Comparison of ENCODE assay signal across 28 cellular contexts in the genomic region with DNA sequence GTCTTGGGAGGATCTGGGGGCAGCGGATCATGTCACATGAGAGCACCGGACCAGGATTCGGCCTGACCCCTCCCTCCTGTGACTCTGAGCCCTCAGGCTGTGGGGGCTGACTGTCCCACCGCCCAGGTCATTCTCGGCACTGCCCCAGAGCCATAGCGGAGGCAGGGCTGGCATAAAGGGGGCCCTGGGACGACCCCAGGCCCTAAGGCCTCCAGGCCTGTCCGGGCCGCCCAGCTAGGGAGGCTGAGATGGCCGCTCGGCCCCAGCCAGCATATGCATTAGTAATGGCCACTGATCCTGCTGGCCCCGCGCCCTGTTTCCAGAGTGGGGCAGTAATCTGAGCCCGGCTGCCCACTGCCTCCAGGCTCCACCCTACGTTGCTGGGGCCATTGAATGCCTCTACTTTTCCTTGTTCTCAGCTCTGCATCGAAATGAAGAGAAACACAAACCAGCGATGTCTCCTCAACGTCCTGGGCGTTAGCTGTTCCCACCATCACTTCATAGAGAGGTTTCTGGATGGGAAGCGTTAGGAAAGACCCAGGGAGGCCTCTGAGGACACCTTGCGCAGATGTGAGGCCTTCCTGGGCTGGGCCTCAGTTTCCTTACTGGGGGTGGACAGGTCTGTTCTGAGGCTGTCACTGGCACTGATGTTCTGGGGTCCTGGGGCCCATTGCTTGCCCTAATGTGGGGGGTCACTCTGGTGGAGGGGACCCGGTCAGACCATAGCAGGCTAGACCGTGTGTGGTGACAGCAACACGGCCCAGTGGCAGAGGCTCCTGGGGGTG.
"Had no signal": no experiment of that assay in that cellular context is flagged by ENCODE, and none has a peak within 500 bp of the region (broad histone marks: within the 10 kb centered on the region; RNA-seq: fewer than 3 reads in every experiment).

No MANE protein-coding gene starts in this region.

- H3K36me3 ChIP-seq: cardiac muscle cell, left ventricle myocardium inferior, right lobe of liver, tibial artery, WERI-Rb-1 had no signal

- H3K4me1 Mint-ChIP-seq: activated CD4-positive, alpha-beta T cell treated with anti-CD3 and anti-CD28 coated beads, Interleukin-2, amount 10 ng/mL, durations not matched to agents 7 days and 5 days; activated CD8-positive, alpha-beta memory T cell treated with anti-CD3 and anti-CD28 coated beads, Interleukin-2, amount 10 ng/mL, durations not matched to agents 7 days and 5 days; activated naive CD8-positive, alpha-beta T cell treated with anti-CD3 and anti-CD28 coated beads, Interleukin-2, amount 50 U/mL, for 24 hours; immature natural killer cell; stimulated activated effector memory CD8-positive, alpha-beta T cell treated with anti-CD3 and anti-CD28 coated beads, Interleukin-12 subunit alpha, Interleukin-12 subunit beta, amount 100 ng/mL, for 72 hours; stimulated activated naive CD8-positive, alpha-beta T cell treated with anti-CD3 and anti-CD28 coated beads, Interleukin-15, amount 100 ng/mL, for 72 hours had no signal

- H3K27me3 ChIP-seq: body of pancreas, cardiac muscle cell, right lobe of liver had no signal

- H3K27me3 Mint-ChIP-seq: activated CD4-positive, alpha-beta T cell treated with anti-CD3 and anti-CD28 coated beads, Interleukin-2, amount 10 ng/mL, durations not matched to agents 7 days and 5 days; activated CD8-positive, alpha-beta T cell treated with anti-CD3 and anti-CD28 coated beads for 36 hours; stimulated activated naive CD8-positive, alpha-beta T cell treated with anti-CD3 and anti-CD28 coated beads, Interleukin-15, amount 100 ng/mL, for 72 hours had no signal

- H3K36me3 Mint-ChIP-seq: activated CD8-positive, alpha-beta memory T cell treated with anti-CD3 and anti-CD28 coated beads, Interleukin-2, amount 10 ng/mL, durations not matched to agents 7 days and 5 days; immature natural killer cell; natural killer cell treated with Interleukin-12 subunit alpha and Interleukin-12 subunit beta and Interleukin-15 and Interleukin-18, amount 100 ng/mL, for 72 hours; stimulated activated effector memory CD8-positive, alpha-beta T cell treated with anti-CD3 and anti-CD28 coated beads, Interleukin-12 subunit alpha, Interleukin-12 subunit beta, amount 100 ng/mL, for 72 hours had no signal

- H3K9ac ChIP-seq: parathyroid adenoma had no signal

- H3K27ac Mint-ChIP-seq: activated CD4-positive, alpha-beta T cell treated with anti-CD3 and anti-CD28 coated beads, Interleukin-2, amount 10 ng/mL, durations not matched to agents 7 days and 5 days; activated CD8-positive, alpha-beta memory T cell treated with anti-CD3 and anti-CD28 coated beads, Interleukin-2, amount 10 ng/mL, durations not matched to agents 7 days and 5 days; activated CD8-positive, alpha-beta T cell treated with anti-CD3 and anti-CD28 coated beads for 36 hours; activated naive CD8-positive, alpha-beta T cell treated with anti-CD3 and anti-CD28 coated beads, Interleukin-2, amount 50 U/mL, for 24 hours; dendritic cell treated with granulocyte-macrophage colony-stimulating factor and Interleukin-4, amounts not matched to agents 40 ng/mL and 50 ng/mL, for 4 days; immature natural killer cell; natural killer cell treated with Interleukin-12 subunit alpha and Interleukin-12 subunit beta and Interleukin-15 and Interleukin-18, amount 100 ng/mL, for 72 hours; stimulated activated effector memory CD8-positive, alpha-beta T cell treated with anti-CD3 and anti-CD28 coated beads, Interleukin-12 subunit alpha, Interleukin-12 subunit beta, amount 100 ng/mL, for 72 hours; stimulated activated naive CD8-positive, alpha-beta T cell treated with anti-CD3 and anti-CD28 coated beads, Interleukin-15, amount 100 ng/mL, for 72 hours; T-helper 2 cell treated with Interferon-gamma antibody and Interleukin-4, amounts not matched to agents 5 μg/mL and 100 μg/mL, for 36 hours had no signal

- H3K79me2 ChIP-seq: parathyroid adenoma had no signal

- H3K4me3 ChIP-seq: body of pancreas, cardiac muscle cell, left ventricle myocardium inferior, right lobe of liver, skin epidermis, tibial artery had no signal

- H3K9me3 Mint-ChIP-seq: activated CD4-positive, alpha-beta T cell treated with anti-CD3 and anti-CD28 coated beads, Interleukin-2, amount 10 ng/mL, durations not matched to agents 7 days and 5 days; activated CD8-positive, alpha-beta T cell treated with anti-CD3 and anti-CD28 coated beads for 36 hours; activated naive CD8-positive, alpha-beta T cell treated with anti-CD3 and anti-CD28 coated beads, Interleukin-2, amount 50 U/mL, for 24 hours; dendritic cell treated with granulocyte-macrophage colony-stimulating factor and Interleukin-4, amounts not matched to agents 40 ng/mL and 50 ng/mL, for 4 days; immature natural killer cell; natural killer cell treated with Interleukin-12 subunit alpha and Interleukin-12 subunit beta and Interleukin-15 and Interleukin-18, amount 100 ng/mL, for 72 hours; stimulated activated effector memory CD8-positive, alpha-beta T cell treated with anti-CD3 and anti-CD28 coated beads, Interleukin-12 subunit alpha, Interleukin-12 subunit beta, amount 100 ng/mL, for 72 hours; stimulated activated naive CD8-positive, alpha-beta T cell treated with anti-CD3 and anti-CD28 coated beads, Interleukin-15, amount 100 ng/mL, for 72 hours; T-helper 2 cell treated with Interferon-gamma antibody and Interleukin-4, amounts not matched to agents 5 μg/mL and 100 μg/mL, for 36 hours had no signal

- H2AFZ ChIP-seq: parathyroid adenoma had no signal

- H3K4me1 ChIP-seq: foreskin keratinocyte, parathyroid adenoma, right lobe of liver, tibial artery had no signal

- H3K9me3 ChIP-seq: body of pancreas, left ventricle myocardium inferior, right lobe of liver, tibial artery had no signal

- H3K4me3 Mint-ChIP-seq: activated CD4-positive, alpha-beta T cell treated with anti-CD3 and anti-CD28 coated beads, Interleukin-2, amount 10 ng/mL, durations not matched to agents 7 days and 5 days; activated CD8-positive, alpha-beta memory T cell treated with anti-CD3 and anti-CD28 coated beads, Interleukin-2, amount 10 ng/mL, durations not matched to agents 7 days and 5 days; activated CD8-positive, alpha-beta T cell treated with anti-CD3 and anti-CD28 coated beads for 36 hours; activated naive CD8-positive, alpha-beta T cell treated with anti-CD3 and anti-CD28 coated beads, Interleukin-2, amount 50 U/mL, for 24 hours; dendritic cell treated with granulocyte-macrophage colony-stimulating factor and Interleukin-4, amounts not matched to agents 40 ng/mL and 50 ng/mL, for 4 days; immature natural killer cell; natural killer cell treated with Interleukin-12 subunit alpha and Interleukin-12 subunit beta and Interleukin-15 and Interleukin-18, amount 100 ng/mL, for 72 hours; stimulated activated effector memory CD8-positive, alpha-beta T cell treated with anti-CD3 and anti-CD28 coated beads, Interleukin-12 subunit alpha, Interleukin-12 subunit beta, amount 100 ng/mL, for 72 hours; stimulated activated naive CD8-positive, alpha-beta T cell treated with anti-CD3 and anti-CD28 coated beads, Interleukin-15, amount 100 ng/mL, for 72 hours; T-helper 2 cell treated with Interferon-gamma antibody and Interleukin-4, amounts not matched to agents 5 μg/mL and 100 μg/mL, for 36 hours had no signal

- DNase-seq: activated CD4-positive, alpha-beta T cell treated with anti-CD3 and anti-CD28 coated beads, Interleukin-2, amount 10 ng/mL, durations not matched to agents 7 days and 5 days; activated CD4-positive, CD25-positive, alpha-beta regulatory T cell treated with anti-CD3 and anti-CD28 coated beads, Interleukin-2, amount 50 U/mL, for 72 hours; activated CD8-positive, alpha-beta memory T cell treated with anti-CD3 and anti-CD28 coated beads, Interleukin-2, amount 10 ng/mL, durations not matched to agents 7 days and 5 days; activated CD8-positive, alpha-beta T cell treated with anti-CD3 and anti-CD28 coated beads for 36 hours; activated effector memory CD4-positive, alpha-beta T cell treated with anti-CD3 and anti-CD28 coated beads, Interleukin-2, amount 50 U/mL, for 16 hours; activated naive CD4-positive, alpha-beta T cell treated with anti-CD3 and anti-CD28 coated beads, Interleukin-2, amount 50 U/mL, for 16 hours; activated naive CD8-positive, alpha-beta T cell treated with anti-CD3 and anti-CD28 coated beads, Interleukin-2, amount 50 U/mL, for 24 hours; activated T-cell treated with anti-CD3 and anti-CD28 coated beads for 4 hours; effector CD4-positive, alpha-beta T cell; erythroblast; foreskin keratinocyte; immature natural killer cell; kidney glomerular epithelial cell; midbrain; right lobe of liver; stimulated activated CD4-positive, alpha-beta T cell treated with anti-CD3 and anti-CD28 coated beads, Interleukin-2, amount 100 ng/mL, for 24 hours; stimulated activated naive CD8-positive, alpha-beta T cell treated with anti-CD3 and anti-CD28 coated beads, Interleukin-15, amount 100 ng/mL, for 72 hours; tibial artery; WERI-Rb-1 had no signal

- ATAC-seq: activated CD8-positive, alpha-beta memory T cell treated with anti-CD3 and anti-CD28 coated beads, Interleukin-2, amount 10 ng/mL, durations not matched to agents 7 days and 5 days; activated CD8-positive, alpha-beta T cell treated with anti-CD3 and anti-CD28 coated beads for 36 hours; activated naive CD8-positive, alpha-beta T cell treated with anti-CD3 and anti-CD28 coated beads, Interleukin-2, amount 50 U/mL, for 24 hours; stimulated activated effector memory CD8-positive, alpha-beta T cell treated with anti-CD3 and anti-CD28 coated beads, Interleukin-12 subunit alpha, Interleukin-12 subunit beta, amount 100 ng/mL, for 72 hours; stimulated activated naive CD8-positive, alpha-beta T cell treated with anti-CD3 and anti-CD28 coated beads, Interleukin-15, amount 100 ng/mL, for 72 hours had no signal

- H3K27ac ChIP-seq: body of pancreas, cardiac muscle cell, foreskin keratinocyte, left ventricle myocardium inferior, parathyroid adenoma, right lobe of liver, skin epidermis, tibial artery, WERI-Rb-1 had no signal
